Comparison of ENCODE assay signal across 11 cellular contexts in the genomic region with DNA sequence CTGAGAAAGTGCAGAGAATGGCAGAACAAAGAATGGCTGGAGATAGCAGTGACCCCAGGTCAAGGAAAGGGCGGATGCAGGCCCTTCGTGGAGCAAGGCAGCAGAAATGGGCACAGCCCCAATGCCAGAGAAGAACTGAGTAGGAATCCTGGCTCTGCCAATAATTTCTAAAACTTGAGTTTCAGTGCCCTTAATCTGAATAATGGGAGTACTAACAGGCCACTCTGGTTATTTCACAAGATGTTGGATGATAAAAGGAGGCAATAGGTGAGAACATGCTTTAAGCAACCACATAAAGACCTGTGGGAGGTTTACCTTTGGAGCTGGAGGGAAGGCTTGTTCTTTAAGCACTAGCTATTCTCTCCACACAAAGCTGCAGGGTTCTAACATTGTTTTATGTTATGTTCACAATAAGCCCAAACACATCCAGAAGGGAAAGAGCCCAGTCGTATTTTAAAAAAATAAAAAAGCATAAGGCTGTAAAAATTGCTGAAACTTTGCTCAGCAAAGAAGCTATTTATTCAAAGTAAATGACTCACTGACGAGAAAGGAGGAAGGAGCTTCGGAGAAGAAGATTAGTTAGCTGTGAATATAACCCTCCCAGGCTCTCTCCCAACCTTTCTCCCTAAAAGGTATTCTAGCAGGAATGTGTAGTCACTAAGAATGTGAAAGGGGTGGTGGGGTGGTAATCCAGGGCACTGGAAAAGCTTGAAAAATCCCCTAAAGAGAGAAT.
DNase-seq lines count a peak whose midpoint lies in the region; ATAC-seq and TF ChIP-seq lines count a peak whose summit lies in the region.
"Had no signal": no experiment of that assay in that cellular context is flagged by ENCODE, and none has a peak within 500 bp of the region (broad histone marks: within the 10 kb centered on the region; RNA-seq: fewer than 3 reads in every experiment).

No MANE protein-coding gene starts in this region.

- no peak overlapping the region for H3T11ph ChIP-seq in H9 (ENCODE audit: low read length)

- TF ChIP-seq POLR2A in spleen (IDR thresholded peaks at IDR 0.05), result no peak

- no peak overlapping the region for H4K8ac ChIP-seq in H9 (replicated peaks; ENCODE audit: insufficient read length, low read depth, low read length)

- H4K5ac ChIP-seq in H9 (ENCODE audit: insufficient read length, low read depth, low read length), result no peak overlapping the region

- H3K18ac ChIP-seq in H9 (ENCODE audit: insufficient read length, low read depth, low read length), result no peak overlapping the region

- no peak overlapping the region for H2AFZ ChIP-seq in H9 (ENCODE audit: low read length)

- intact Hi-C loops in spleen (cut with DNase I; ENCODE audit: low total_unique reads), result no loop called here

- H3K27ac Mint-ChIP-seq in H9, result peak overlapping the region; percentile 60 to 92 (median 73); a peak in 6 of 7 replicates

- H3K4me2 ChIP-seq in H9 (ENCODE audit: insufficient read depth, insufficient read length, low read length), result no peak overlapping the region

- H3K27ac ChIP-seq in H9 (ENCODE audit: insufficient read length, low read depth, low read length), result no peak overlapping the region
- H3K27ac ChIP-seq in iPS-20b (ENCODE audit: low read length), result no peak overlapping the region
- H3K27ac ChIP-seq in spleen, result peak overlapping the region in 6 of 8 donors; percentile 30 to 68 (median 40)

- no peak for ATAC-seq in HG02571 (IDR thresholded peaks at IDR 0.05; ENCODE audit: unreplicated experiment)

- H3K9me3 ChIP-seq in H9 (ENCODE audit: control insufficient read depth, low read depth, low read length) (no peaks in the 10 kb centered on the region), iPS-20b (ENCODE audit: insufficient read depth, low read depth, low read length) (no peaks in the 10 kb centered on the region), spleen (peaks cover 0 to 8% (median 0%) of the 10 kb centered on the region in 8 donors)

- in situ Hi-C loops in astrocyte of the spinal cord (cut with HindIII; ENCODE audit: low sequenced_read_pairs), result no loop called here
- in situ Hi-C loops in KBM-7 (cut with MboI; ENCODE audit: low pct_unique_long_range_greater_than_20kb, low sequenced_read_pairs), result no loop called here

- H3K4ac ChIP-seq in H9 (ENCODE audit: low read depth, low read length), result no peak overlapping the region

- no peaks in the 10 kb centered on the region for H3K27me3 ChIP-seq in H9 (ENCODE audit: insufficient read depth, low read length)
- no peaks in the 10 kb centered on the region for H3K27me3 ChIP-seq in iPS-20b (ENCODE audit: insufficient read depth, low read length)
- H3K27me3 ChIP-seq in spleen (replicated peaks in 1 of 7), result no peaks in the 10 kb centered on the region

- H3K79me2 ChIP-seq in H9 (ENCODE audit: insufficient read depth, low read length), result no peaks in the 10 kb centered on the region

- no peak overlapping the region for H2BK120ac ChIP-seq in H9 (ENCODE audit: low read depth, low read length, poor library complexity, severe bottlenecking)

- H4K91ac ChIP-seq in H9 (ENCODE audit: insufficient read length, low read depth, low read length), result no peak overlapping the region

- no peak overlapping the region for H3K4me3 ChIP-seq in astrocyte of the spinal cord (ENCODE audit: low read depth, low read length)
- H3K4me3 ChIP-seq in iPS-20b (ENCODE audit: low read length), result no peak overlapping the region
- H3K4me3 ChIP-seq in spleen, result no peak overlapping the region

- no peaks in the 10 kb centered on the region for H3K27me3 Mint-ChIP-seq in H9 (ENCODE audit: low read depth)

- peaks cover 24 to 31% of the 10 kb centered on the region in 2 experiments for H3K4me1 Mint-ChIP-seq in H9

- no peak for DNase-seq in H9
- DNase-seq in astrocyte of the spinal cord (ENCODE audit: low read depth, low spot score), result peak; percentile 82
- DNase-seq in spleen, result peak; percentile 78
- no peak for DNase-seq in activated effector memory CD4-positive, alpha-beta T cell treated with anti-CD3 and anti-CD28 coated beads, Interleukin-2, amount 50 U/mL, for 16 hours
- DNase-seq in KBM-7, result no peak
- no peak for DNase-seq in NK-92 treated with Interleukin-12 subunit alpha and Interleukin-12 subunit beta, amount 100 ng/mL, for 24 hours (lab: John Stamatoyannopoulos, UW)
- DNase-seq: activated T-cell treated with anti-CD3 and anti-CD28 coated beads, Interleukin-2, amount 50 U/mL, for 1 hour; Karpas-422; stimulated activated CD4-positive, alpha-beta T cell treated with anti-CD3 and anti-CD28 coated beads, Interleukin-12 subunit alpha, Interleukin-12 subunit beta, amount 100 ng/mL, for 4 hours had no signal

- H3K23ac ChIP-seq in H9 (ENCODE audit: insufficient read length, low read depth, low read length), result no peak overlapping the region

- no peaks in the 10 kb centered on the region for H3K23me2 ChIP-seq in H9 (ENCODE audit: insufficient read length, low read depth, low read length, poor library complexity, severe bottlenecking)

- H3K36me3 ChIP-seq in iPS-20b (ENCODE audit: insufficient read depth, low read depth, low read length) (no peaks in the 10 kb centered on the region), spleen (no peaks in the 10 kb centered on the region)

- no peaks in the 10 kb centered on the region; a peak in 1 of 5 replicates for H3K9me3 Mint-ChIP-seq in H9

- no peak overlapping the region for H2BK15ac ChIP-seq in H9 (ENCODE audit: low read depth, low read length)

- H3K36me3 Mint-ChIP-seq in H9 (ENCODE audit: insufficient read depth in 1 of 3, low read depth in 3 of 3), result peaks cover 0 to 2% (median 0%) of the 10 kb centered on the region in 3 experiments; a peak in 1 of 7 replicates

- H3K9ac ChIP-seq in H9 (ENCODE audit: extremely low read depth, insufficient read length, low read length), result no peak overlapping the region
- peak overlapping the region; percentile 14; the same call in 1 of the 2 replicates for H3K9ac ChIP-seq in iPS-20b (ENCODE audit: low read depth, low read length)

- no peak overlapping the region for H2AK5ac ChIP-seq in H9 (ENCODE audit: insufficient read length, low read length)

- H3K14ac ChIP-seq in H9 (ENCODE audit: insufficient read depth, low read length), result no peak overlapping the region

- no peak overlapping the region for H3K56ac ChIP-seq in H9 (ENCODE audit: insufficient read length, low read depth, low read length)

- no peak overlapping the region for H3K4me3 Mint-ChIP-seq in H9

- H2BK12ac ChIP-seq in H9 (ENCODE audit: insufficient read length, low read depth, low read length), result no peak overlapping the region

- H3K79me1 ChIP-seq in H9 (ENCODE audit: insufficient read depth, low read depth, low read length, poor library complexity, severe bottlenecking), result no peaks in the 10 kb centered on the region

- H4K20me1 ChIP-seq in H9 (ENCODE audit: control insufficient read depth, insufficient read depth, insufficient read length), result no peaks in the 10 kb centered on the region

- no peak overlapping the region for H2BK5ac ChIP-seq in H9 (ENCODE audit: insufficient read length, low read length)

- no CpG with 5 or more reads among the region's 5 CpGs for WGBS in H9 (ENCODE audit: extremely low coverage, insufficient read length, low lambda C conversion rate)
- WGBS in spleen, 5 donors, result 52 to 82% (median 65%) methylated on average over 5 of the region's 5 CpGs

- H2BK20ac ChIP-seq in H9 (ENCODE audit: low read depth, low read length, poor library complexity, severe bottlenecking), result no peak overlapping the region

- TF ChIP-seq CTCF in H9 (conservative IDR thresholded peaks at IDR 0.05), result no peak
- TF ChIP-seq CTCF in astrocyte of the spinal cord (IDR thresholded peaks at IDR 0.05; ENCODE audit: low read depth, low read length), result no peak
- TF ChIP-seq CTCF in spleen (IDR thresholded peaks at IDR 0.05 in 8 of 11, conservative IDR thresholded peaks at IDR 0.05 in 3 of 11), result no peak

- H3K4me1 ChIP-seq in H9 (ENCODE audit: insufficient read depth, low read length) (peaks cover 4% of the 10 kb centered on the region; the same call in 1 of the 2 replicates), iPS-20b (ENCODE audit: insufficient read depth, low read length) (peaks cover 22% of the 10 kb centered on the region), spleen (peaks cover 2 to 21% (median 9%) of the 10 kb centered on the region in 6 donors)

Comparison
In these comparisons a context has a peak if more than half of its experiments do, and no peak if none do; other contexts are left out.
1. DNase-seq: peak in astrocyte of the spinal cord (single experiment) and spleen (single experiment); none in H9 (single experiment), activated effector memory CD4-positive, alpha-beta T cell treated with anti-CD3 and anti-CD28 coated beads, Interleukin-2, amount 50 U/mL, for 16 hours (single experiment), KBM-7 (single experiment) and NK-92 treated with Interleukin-12 subunit alpha and Interleukin-12 subunit beta, amount 100 ng/mL, for 24 hours (single experiment).
2. H3K27ac ChIP-seq: peak in spleen (6 of 8); none in H9 (single experiment) and iPS-20b (single experiment).